11 cellular contexts compared by ENCODE assay signal in genomic region chr14:72665259-72665658, GRCh38.
DNase-seq lines count a peak whose midpoint lies in the region; ATAC-seq and TF ChIP-seq lines count a peak whose summit lies in the region.
"Had no signal": no experiment of that assay in that cellular context is flagged by ENCODE, and none has a peak within 500 bp of the region (broad histone marks: within the 10 kb centered on the region; RNA-seq: fewer than 3 reads in every experiment).

No MANE protein-coding gene starts in this region.

- no peak for TF ChIP-seq CTCF in AG09309 (IDR thresholded peaks at IDR 0.05; ENCODE audit: control insufficient read depth, insufficient read depth, low read depth, low read length, missing control alignments)
- no peak for TF ChIP-seq CTCF in HFF-Myc (IDR thresholded peaks at IDR 0.05; ENCODE audit: low read depth, low read length, missing control alignments)
- TF ChIP-seq CTCF in astrocyte of the cerebellum (IDR thresholded peaks at IDR 0.05; ENCODE audit: low read depth, low read length, missing control alignments), result no peak
- TF ChIP-seq CTCF in kidney epithelial cell (IDR thresholded peaks at IDR 0.05; ENCODE audit: insufficient read depth, low read length, poor library complexity, severe bottlenecking), result no peak

- H3K4me3 ChIP-seq in AG09309 (ENCODE audit: control insufficient read depth, low read depth, low read length), result no peak overlapping the region
- no peak overlapping the region for H3K4me3 ChIP-seq in HFF-Myc (replicated peaks; ENCODE audit: low read depth, low read length)
- peak overlapping the region; percentile 20 for H3K4me3 ChIP-seq in astrocyte of the cerebellum (ENCODE audit: low read depth, low read length)
- no peak overlapping the region for H3K4me3 ChIP-seq in kidney epithelial cell (ENCODE audit: low read depth, low read length)
- H3K4me3 ChIP-seq: GM23338 had no signal

- DNase-seq in AG09309 (ENCODE audit: low read depth), result peak; percentile 96
- peak; percentile 64 for DNase-seq in HFF-Myc (ENCODE audit: extremely low read depth, low read depth)
- DNase-seq in astrocyte of the cerebellum (ENCODE audit: low read depth), result peak; percentile 93
- peak; percentile 98 for DNase-seq in kidney epithelial cell (ENCODE audit: low read depth)
- DNase-seq in stimulated activated naive CD4-positive, alpha-beta T cell (lab: John Stamatoyannopoulos, UW), result no peak
- no peak for DNase-seq in hypothalamus (lab: John Stamatoyannopoulos, UW)
- DNase-seq in activated effector memory CD4-positive, alpha-beta T cell treated with Interleukin-2 at 50 U/mL for 16 hours, result no peak
- DNase-seq: NCI-H2081, SHP77 treated with DMSO at 0.1 percent for 48 hours had no signal

- H3K27me3 ChIP-seq in kidney epithelial cell (ENCODE audit: control insufficient read depth, insufficient read depth, low read length), result no peaks in the 10 kb centered on the region

- in situ Hi-C loops in astrocyte of the cerebellum (cut with HindIII; ENCODE audit: low sequenced_read_pairs), result no loop called here

- no peak for ATAC-seq in HG03135 (IDR thresholded peaks at IDR 0.05; ENCODE audit: unreplicated experiment)
- ATAC-seq: GM23338 had no signal

- no peaks in the 10 kb centered on the region for H3K36me3 ChIP-seq in kidney epithelial cell (ENCODE audit: control insufficient read depth, insufficient read depth, low read length)

Comparison
In these comparisons a context has a peak if more than half of its experiments do, and no peak if none do; other contexts are left out.
1. DNase-seq: peak in AG09309 (single experiment), HFF-Myc (single experiment), astrocyte of the cerebellum (single experiment) and kidney epithelial cell (single experiment); none in stimulated activated naive CD4-positive, alpha-beta T cell (0 of 6), hypothalamus (0 of 51) and activated effector memory CD4-positive, alpha-beta T cell treated with Interleukin-2 at 50 U/mL for 16 hours (single experiment).